In the genomic region with DNA sequence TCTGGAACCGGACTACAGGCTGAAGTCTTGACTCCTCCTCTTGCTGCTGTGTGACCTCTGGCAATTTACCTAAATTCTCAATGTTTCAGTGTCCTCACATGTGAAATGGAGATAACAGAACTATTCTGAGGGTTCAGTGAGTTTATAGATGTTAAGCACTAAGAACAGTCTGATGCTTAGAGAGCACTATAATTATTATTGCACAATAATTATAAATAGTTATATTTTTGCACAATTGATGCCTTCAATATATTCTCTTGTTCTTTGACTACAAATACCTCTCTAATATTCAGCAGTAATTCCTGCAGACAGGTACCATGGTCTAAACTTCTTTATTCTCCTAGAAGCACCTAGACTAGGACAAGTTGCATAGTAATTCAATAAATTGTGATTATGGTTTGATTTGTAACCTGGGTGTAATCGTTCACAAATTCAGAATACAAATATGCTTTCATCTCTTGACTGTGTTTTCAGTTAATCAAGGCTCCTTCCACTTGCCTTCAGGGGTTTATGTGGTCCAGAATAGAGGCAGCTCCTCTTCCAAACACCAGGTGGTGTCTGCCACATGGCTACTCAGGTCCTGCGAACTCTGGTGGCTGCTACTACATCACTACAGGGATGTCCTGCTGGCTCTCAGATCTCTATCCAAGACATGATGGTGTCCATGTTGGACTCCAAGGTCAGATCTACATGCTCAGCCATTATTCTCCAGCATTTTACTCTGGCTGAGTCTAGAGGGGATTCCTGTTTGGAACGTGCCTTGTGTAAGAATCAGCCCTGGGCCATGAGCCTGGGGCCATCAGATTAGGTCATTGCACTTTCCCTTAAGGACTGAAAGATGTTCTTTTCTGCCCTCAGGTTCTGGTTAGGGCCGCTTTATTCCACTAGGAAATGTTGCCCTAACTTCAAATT, we compare ENCODE assay signal across 7 cellular contexts.
A peak's percentile ranks its signal among the peaks of the same experiment; 100 is the strongest.
DNase-seq lines count a peak whose midpoint lies in the region; ATAC-seq, FAIRE-seq and TF ChIP-seq lines count a peak whose summit lies in the region.

No MANE protein-coding gene starts in this region.

- peak; percentile 70 for DNase-seq in RKO (ENCODE audit: low spot score)
- peak; percentile 27 for DNase-seq in HepG2 (ENCODE audit: low spot score)
- DNase-seq in activated T-helper 2 cell treated with anti-CD3 and anti-CD28 coated beads, Interferon-gamma antibody, Interleukin-2, Interleukin-4, amounts not matched to agents 10 μg/mL and 5 μg/mL and 100 μg/mL, durations not matched to agents 14 hours and 24 hours and 36 hours (ENCODE audit: low spot score) = no peak
- DNase-seq in stimulated activated CD4-positive, alpha-beta T cell treated with anti-CD3 and anti-CD28 coated beads, Interleukin-2, amount 100 ng/mL, for 24 hours = no peak
- DNase-seq in substantia nigra (lab: John Stamatoyannopoulos, UW) = no peak

- no peaks in the 10 kb centered on the region for H3K36me3 Mint-ChIP-seq in activated T-helper 2 cell treated with anti-CD3 and anti-CD28 coated beads, Interferon-gamma antibody, Interleukin-2, Interleukin-4, amounts not matched to agents 10 μg/mL and 5 μg/mL and 100 μg/mL, durations not matched to agents 14 hours and 24 hours and 36 hours (ENCODE audit: low read depth)

- H3K79me2 ChIP-seq in HepG2 (ENCODE audit: insufficient read depth, low read length) = no peaks in the 10 kb centered on the region

- H3K4me3 Mint-ChIP-seq in activated T-helper 2 cell treated with anti-CD3 and anti-CD28 coated beads, Interferon-gamma antibody, Interleukin-2, Interleukin-4, amounts not matched to agents 10 μg/mL and 5 μg/mL and 100 μg/mL, durations not matched to agents 14 hours and 24 hours and 36 hours (ENCODE audit: low read depth) = no peak overlapping the region

- no peak overlapping the region for H3K27ac Mint-ChIP-seq in activated T-helper 2 cell treated with anti-CD3 and anti-CD28 coated beads, Interferon-gamma antibody, Interleukin-2, Interleukin-4, amounts not matched to agents 10 μg/mL and 5 μg/mL and 100 μg/mL, durations not matched to agents 14 hours and 24 hours and 36 hours

- CTCF ChIA-PET in HepG2 (lab: Yijun Ruan, JAX; ENCODE audit: low intra/inter-chr PET ratio, low total read pairs) = interaction anchor here (0.6 to 1.4 kb wide), 2 partner anchors 30 to 378 kb away, joined by 4 to 5 read pairs; no protein-coding TSS in a partner anchor

- H4K20me1 ChIP-seq in HepG2 (ENCODE audit: insufficient read depth, low read length) = no peaks in the 10 kb centered on the region

- peak; percentile 46 for TF ChIP-seq CTCF in HepG2 (CRISPR knock-in tag; IDR thresholded peaks at IDR 0.05)

- no peaks in the 10 kb centered on the region for H3K36me3 ChIP-seq in HepG2 (replicated peaks in 1 of 2; ENCODE audit: control insufficient read depth in 1 of 2, insufficient read depth in 2 of 2, low read length in 2 of 2)

- H3K4me3 ChIP-seq in HepG2 (replicated peaks in 1 of 3; ENCODE audit: insufficient read depth in 1 of 3, low read depth in 2 of 3, low read length in 3 of 3) = no peak overlapping the region

- no peaks in the 10 kb centered on the region for H3K27me3 ChIP-seq in HepG2 (ENCODE audit: control insufficient read depth in 1 of 2, insufficient read depth in 2 of 2, low read length in 2 of 2)

- peaks cover 7% of the 10 kb centered on the region for H3K4me1 Mint-ChIP-seq in activated T-helper 2 cell treated with anti-CD3 and anti-CD28 coated beads, Interferon-gamma antibody, Interleukin-2, Interleukin-4, amounts not matched to agents 10 μg/mL and 5 μg/mL and 100 μg/mL, durations not matched to agents 14 hours and 24 hours and 36 hours (ENCODE audit: low read depth)

- peak; percentile 47 for FAIRE-seq in HepG2 (lab: Jason Lieb, UNC)

- H2AFZ ChIP-seq in HepG2 (ENCODE audit: low read length) = no peak overlapping the region

- no peak overlapping the region for H3K4me2 ChIP-seq in HepG2 (ENCODE audit: low read depth, low read length)

- intact Hi-C loops in HepG2 (cut with micrococcal nuclease; ENCODE audit: unreplicated experiment) = loop anchor here (1.0 to 10.0 kb wide), 2 partner anchors 30 to 377 kb away; no protein-coding TSS in a partner anchor
- intact Hi-C loops in activated T-helper 2 cell treated with anti-CD3 and anti-CD28 coated beads, Interferon-gamma antibody, Interleukin-2, Interleukin-4, amounts not matched to agents 10 μg/mL and 5 μg/mL and 100 μg/mL, durations not matched to agents 14 hours and 24 hours and 36 hours (cut with micrococcal nuclease) = no loop called here

- TF ChIP-seq EP300 in HepG2 (IDR thresholded peaks at IDR 0.05; ENCODE audit: low read depth in 2 of 2, low read length in 2 of 2) = no peak
- TF ChIP-seq EP300 in HepG2 (CRISPR knock-in tag; IDR thresholded peaks at IDR 0.05; ENCODE audit: borderline replicate concordance) = no peak

- no peak overlapping the region for H3K9ac ChIP-seq in HepG2 (ENCODE audit: insufficient read depth, low read depth, low read length)

- ATAC-seq in GM18517 (IDR thresholded peaks at IDR 0.05; ENCODE audit: unreplicated experiment) (peak; percentile 35), HG02759 (IDR thresholded peaks at IDR 0.05; ENCODE audit: unreplicated experiment) (peak; percentile 30), HepG2 (peak; percentile 100)

- TF ChIP-seq POLR2A in HepG2 (IDR thresholded peaks at IDR 0.05; ENCODE audit: insufficient read depth in 1 of 2, low read depth in 2 of 2, low read length in 2 of 2) = no peak

- in situ Hi-C loops in HepG2 (cut with HindIII; ENCODE audit: extremely low pct_ligation_motif_present, low pct_unique_long_range_greater_than_20kb) = no loop called here

- BruUV-seq in HepG2 (replicated peaks; lab: Mats Ljungman, UMichigan) = no TSS peak

- H3K9me3 ChIP-seq in HepG2 (ENCODE audit: low read length) = no peaks in the 10 kb centered on the region

- no peaks in the 10 kb centered on the region for H3K4me1 ChIP-seq in HepG2 (ENCODE audit: insufficient read depth, low read length)

- POLR2A ChIA-PET in HepG2 (lab: Yijun Ruan, JAX) = no interaction called here

- peaks cover 41% of the 10 kb centered on the region for H3K27me3 Mint-ChIP-seq in activated T-helper 2 cell treated with anti-CD3 and anti-CD28 coated beads, Interferon-gamma antibody, Interleukin-2, Interleukin-4, amounts not matched to agents 10 μg/mL and 5 μg/mL and 100 μg/mL, durations not matched to agents 14 hours and 24 hours and 36 hours (ENCODE audit: low read depth)

- H3K9me3 Mint-ChIP-seq in activated T-helper 2 cell treated with anti-CD3 and anti-CD28 coated beads, Interferon-gamma antibody, Interleukin-2, Interleukin-4, amounts not matched to agents 10 μg/mL and 5 μg/mL and 100 μg/mL, durations not matched to agents 14 hours and 24 hours and 36 hours = no peaks in the 10 kb centered on the region

- 2% methylated on average over 5 of the region's 5 CpGs for WGBS in HepG2 (ENCODE audit: low lambda C conversion rate)

- H3K27ac ChIP-seq in HepG2 (ENCODE audit: extremely low read length, insufficient read depth, low read length) = no peak overlapping the region
- H3K27ac ChIP-seq in substantia nigra (ENCODE audit: low read depth, low read length, poor library complexity, severe bottlenecking) = no peak overlapping the region

- TF ChIP-seq RAD21 in HepG2 (CRISPR knock-in tag; IDR thresholded peaks at IDR 0.05) = peak; percentile 53

TF ChIP-seq in HepG2, 621 proteins besides CTCF, POLR2A, EP300 and RAD21:
- TF ChIP-seq STAG1 (CRISPR knock-in tag; IDR thresholded peaks at IDR 0.05) (peak; percentile 40), KDM3A (CRISPR knock-in tag; IDR thresholded peaks at IDR 0.05; ENCODE audit: low read depth) (no peak), SMC3 (IDR thresholded peaks at IDR 0.05; ENCODE audit: low read length) (peak; percentile 65; the same call in 1 of the 2 replicates), ZNF556 (CRISPR knock-in tag; IDR thresholded peaks at IDR 0.05; ENCODE audit: borderline replicate concordance) (no peak), PCBP2 (optimal IDR thresholded peaks at IDR 0.05; ENCODE audit: low read depth, low read length, poor library complexity, severe bottlenecking) (no peak), CEBPB (IDR thresholded peaks at IDR 0.05; ENCODE audit: borderline replicate concordance, low read depth, low read length) (peak; percentile 16; the same call in 1 of the 2 replicates)
TF ChIP-seq in HepG2: peak in this region for 3.

Comparison
In these comparisons a context has a peak if more than half of its experiments do, and no peak if none do; other contexts are left out.
1. ATAC-seq: peak in every context shown above with its lines; median percentile 100 in HepG2; 35 in GM18517; 30 in HG02759.
2. DNase-seq: peak in RKO (single experiment) and HepG2 (single experiment); none in activated T-helper 2 cell treated with anti-CD3 and anti-CD28 coated beads, Interferon-gamma antibody, Interleukin-2, Interleukin-4, amounts not matched to agents 10 μg/mL and 5 μg/mL and 100 μg/mL, durations not matched to agents 14 hours and 24 hours and 36 hours (single experiment), stimulated activated CD4-positive, alpha-beta T cell treated with anti-CD3 and anti-CD28 coated beads, Interleukin-2, amount 100 ng/mL, for 24 hours (0 of 2) and substantia nigra (0 of 49).